17 cellular contexts compared by ENCODE assay signal in the genomic region with DNA sequence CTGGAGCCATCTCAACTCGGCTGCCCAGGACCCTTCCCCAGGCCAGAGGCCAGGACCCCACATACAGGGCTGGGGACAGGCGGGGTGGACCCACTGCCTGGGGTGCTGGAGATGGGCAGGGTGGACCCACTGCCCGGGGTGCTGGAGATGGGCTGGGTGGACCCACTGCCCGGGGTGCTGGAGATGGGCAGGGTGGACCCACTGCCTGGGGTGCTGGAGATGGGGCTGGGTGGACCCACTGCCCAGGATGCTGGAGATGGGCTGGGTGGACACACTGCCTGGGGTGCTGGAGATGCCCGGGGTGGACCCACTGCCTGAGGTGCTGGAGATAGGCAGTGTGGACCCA. TPM values are rescaled to one million over a fixed set of nuclear protein-coding genes. Genes with fewer than 3 reads are reported as not detected.
DNase-seq lines count a peak whose midpoint lies in the region; ATAC-seq and TF ChIP-seq lines count a peak whose summit lies in the region.
"Had no signal": no experiment of that assay in that cellular context is flagged by ENCODE, and none has a peak within 500 bp of the region (broad histone marks: within the 10 kb centered on the region; RNA-seq: fewer than 3 reads in every experiment).

No MANE protein-coding gene starts in this region.

- H3K4me1 Mint-ChIP-seq in chondrocyte (ENCODE audit: low read depth), result no peaks in the 10 kb centered on the region
- no peaks in the 10 kb centered on the region for H3K4me1 Mint-ChIP-seq in activated CD4-positive, alpha-beta memory T cell treated with anti-CD3 and anti-CD28 coated beads for 36 hours (ENCODE audit: low read depth)
- no peaks in the 10 kb centered on the region for H3K4me1 Mint-ChIP-seq in activated T-helper 1 cell treated with anti-CD3 and anti-CD28 coated beads, Interleukin-12 subunit alpha, Interleukin-12 subunit beta, Interleukin-2, Interleukin-4 antibody, amounts not matched to agents 30 ng/mL and 10 ng/mL and 1 ng/mL, durations not matched to agents 14 hours and 24 hours and 36 hours (ENCODE audit: low read depth)
- H3K4me1 Mint-ChIP-seq: CD14-positive monocyte had no signal

- DNase-seq in RWPE2 (ENCODE audit: low spot score) (peak; percentile 52), chondrocyte (ENCODE audit: low spot score) (peak; percentile 92), mucosa of descending colon (peak in 2 of 3 donors; percentile 18 to 27), upper lobe of right lung (peak; percentile 52), left lobe of liver (ENCODE audit: low spot score) (no peak)
- no peak for DNase-seq in activated CD4-positive, alpha-beta memory T cell treated with anti-CD3 and anti-CD28 coated beads for 36 hours
- DNase-seq in activated T-helper 1 cell treated with anti-CD3 and anti-CD28 coated beads, Interleukin-12 subunit alpha, Interleukin-12 subunit beta, Interleukin-2, Interleukin-4 antibody, amounts not matched to agents 30 ng/mL and 10 ng/mL and 1 ng/mL, durations not matched to agents 14 hours and 24 hours and 36 hours (ENCODE audit: low spot score), result no peak
- DNase-seq: BE2C; Caco-2; CD8-positive, alpha-beta T cell; DND-41; GDM1 had no signal

- no peak for ATAC-seq in RWPE2 (ENCODE audit: low read depth)
- ATAC-seq in mucosa of descending colon, result no peak
- no peak for ATAC-seq in upper lobe of right lung
- ATAC-seq in left lobe of liver, result no peak
- ATAC-seq: CD8-positive, alpha-beta T cell had no signal

- H3K4me3 ChIP-seq in RWPE2 (ENCODE audit: severe bottlenecking) (no peak overlapping the region), mucosa of descending colon (no peak overlapping the region), upper lobe of right lung (no peak overlapping the region)
- H3K4me3 ChIP-seq: A549, HAP-1 had no signal

- no peaks in the 10 kb centered on the region for H3K27me3 Mint-ChIP-seq in chondrocyte (ENCODE audit: low read depth)
- H3K27me3 Mint-ChIP-seq in activated CD4-positive, alpha-beta memory T cell treated with anti-CD3 and anti-CD28 coated beads for 36 hours, result peaks cover 1% of the 10 kb centered on the region
- no peaks in the 10 kb centered on the region for H3K27me3 Mint-ChIP-seq in activated T-helper 1 cell treated with anti-CD3 and anti-CD28 coated beads, Interleukin-12 subunit alpha, Interleukin-12 subunit beta, Interleukin-2, Interleukin-4 antibody, amounts not matched to agents 30 ng/mL and 10 ng/mL and 1 ng/mL, durations not matched to agents 14 hours and 24 hours and 36 hours (ENCODE audit: insufficient read depth)

- H3K27me3 ChIP-seq in RWPE2 (ENCODE audit: insufficient read depth, poor library complexity, severe bottlenecking) (no peaks in the 10 kb centered on the region), upper lobe of right lung (no peaks in the 10 kb centered on the region)
- H3K27me3 ChIP-seq: BE2C had no signal

- TF ChIP-seq CTCF in RWPE2 (IDR thresholded peaks at IDR 0.05; ENCODE audit: poor library complexity, severe bottlenecking), result no peak
- no peak for TF ChIP-seq CTCF in chondrocyte (IDR thresholded peaks at IDR 0.05)
- TF ChIP-seq CTCF in mucosa of descending colon (IDR thresholded peaks at IDR 0.05), result no peak
- no peak for TF ChIP-seq CTCF in upper lobe of right lung (IDR thresholded peaks at IDR 0.05)

- H3K36me3 Mint-ChIP-seq in chondrocyte (ENCODE audit: low read depth), result peaks cover 29% of the 10 kb centered on the region
- no peaks in the 10 kb centered on the region for H3K36me3 Mint-ChIP-seq in activated CD4-positive, alpha-beta memory T cell treated with anti-CD3 and anti-CD28 coated beads for 36 hours
- H3K36me3 Mint-ChIP-seq in activated T-helper 1 cell treated with anti-CD3 and anti-CD28 coated beads, Interleukin-12 subunit alpha, Interleukin-12 subunit beta, Interleukin-2, Interleukin-4 antibody, amounts not matched to agents 30 ng/mL and 10 ng/mL and 1 ng/mL, durations not matched to agents 14 hours and 24 hours and 36 hours (ENCODE audit: low read depth), result no peaks in the 10 kb centered on the region
- H3K36me3 Mint-ChIP-seq: CD8-positive, alpha-beta T cell had no signal

- H3K27ac ChIP-seq in RWPE2 (ENCODE audit: poor library complexity, severe bottlenecking), result no peak overlapping the region
- H3K27ac ChIP-seq in upper lobe of right lung, result no peak overlapping the region
- H3K27ac ChIP-seq: A549 had no signal

- H3K4me3 Mint-ChIP-seq in chondrocyte (ENCODE audit: unreplicated experiment), result no peak overlapping the region
- H3K4me3 Mint-ChIP-seq in activated CD4-positive, alpha-beta memory T cell treated with anti-CD3 and anti-CD28 coated beads for 36 hours, result no peak overlapping the region
- no peak overlapping the region for H3K4me3 Mint-ChIP-seq in activated T-helper 1 cell treated with anti-CD3 and anti-CD28 coated beads, Interleukin-12 subunit alpha, Interleukin-12 subunit beta, Interleukin-2, Interleukin-4 antibody, amounts not matched to agents 30 ng/mL and 10 ng/mL and 1 ng/mL, durations not matched to agents 14 hours and 24 hours and 36 hours
- H3K4me3 Mint-ChIP-seq: CD14-positive monocyte; CD8-positive, alpha-beta T cell had no signal

- no peak overlapping the region for H3K27ac Mint-ChIP-seq in chondrocyte (ENCODE audit: unreplicated experiment)
- no peak overlapping the region for H3K27ac Mint-ChIP-seq in activated CD4-positive, alpha-beta memory T cell treated with anti-CD3 and anti-CD28 coated beads for 36 hours
- no peak overlapping the region for H3K27ac Mint-ChIP-seq in activated T-helper 1 cell treated with anti-CD3 and anti-CD28 coated beads, Interleukin-12 subunit alpha, Interleukin-12 subunit beta, Interleukin-2, Interleukin-4 antibody, amounts not matched to agents 30 ng/mL and 10 ng/mL and 1 ng/mL, durations not matched to agents 14 hours and 24 hours and 36 hours
- H3K27ac Mint-ChIP-seq: CD14-positive monocyte; CD8-positive, alpha-beta T cell had no signal

- H3K9me3 ChIP-seq in RWPE2 (ENCODE audit: severe bottlenecking) (peaks cover 12% of the 10 kb centered on the region), mucosa of descending colon (peaks cover 4% of the 10 kb centered on the region), upper lobe of right lung (no peaks in the 10 kb centered on the region)

- CTCF ChIA-PET in activated CD4-positive, alpha-beta memory T cell treated with anti-CD3 and anti-CD28 coated beads for 36 hours (lab: Charles Lee), result no interaction called here

- H3K36me3 ChIP-seq in RWPE2 (ENCODE audit: low read depth), result peaks cover 25% of the 10 kb centered on the region
- no peaks in the 10 kb centered on the region for H3K36me3 ChIP-seq in mucosa of descending colon (ENCODE audit: low read depth)
- peaks cover 57% of the 10 kb centered on the region for H3K36me3 ChIP-seq in upper lobe of right lung
- H3K36me3 ChIP-seq: BE2C, HAP-1 had no signal

- H3K4me1 ChIP-seq in RWPE2 (ENCODE audit: insufficient read depth, poor library complexity, severe bottlenecking) (no peaks in the 10 kb centered on the region), mucosa of descending colon (ENCODE audit: low read depth) (peaks cover 7% of the 10 kb centered on the region), upper lobe of right lung (no peaks in the 10 kb centered on the region)
- H3K4me1 ChIP-seq: A549, BE2C, Caco-2, HAP-1 had no signal

- POLR2A ChIA-PET in activated CD4-positive, alpha-beta memory T cell treated with anti-CD3 and anti-CD28 coated beads for 36 hours (lab: Charles Lee), result no interaction called here

- intact Hi-C loops in mucosa of descending colon (cut with DNase I, micrococcal nuclease), result no loop called here
- intact Hi-C loops in upper lobe of right lung (cut with DNase I), result no loop called here
- intact Hi-C loops in activated CD4-positive, alpha-beta memory T cell treated with anti-CD3 and anti-CD28 coated beads for 36 hours (cut with micrococcal nuclease), result no loop called here
- intact Hi-C loops in activated T-helper 1 cell treated with anti-CD3 and anti-CD28 coated beads, Interleukin-12 subunit alpha, Interleukin-12 subunit beta, Interleukin-2, Interleukin-4 antibody, amounts not matched to agents 30 ng/mL and 10 ng/mL and 1 ng/mL, durations not matched to agents 14 hours and 24 hours and 36 hours (cut with micrococcal nuclease), result no loop called here

- peaks cover 9% of the 10 kb centered on the region for H3K9me3 Mint-ChIP-seq in chondrocyte (ENCODE audit: low read depth)
- peaks cover 12% of the 10 kb centered on the region for H3K9me3 Mint-ChIP-seq in activated CD4-positive, alpha-beta memory T cell treated with anti-CD3 and anti-CD28 coated beads for 36 hours
- H3K9me3 Mint-ChIP-seq in activated T-helper 1 cell treated with anti-CD3 and anti-CD28 coated beads, Interleukin-12 subunit alpha, Interleukin-12 subunit beta, Interleukin-2, Interleukin-4 antibody, amounts not matched to agents 30 ng/mL and 10 ng/mL and 1 ng/mL, durations not matched to agents 14 hours and 24 hours and 36 hours, result peaks cover 7% of the 10 kb centered on the region

RNA-seq across cellular contexts. Expression of gene FOXL3, which starts 32.4 kb away (rescaled TPM):
- total RNA-seq in chondrocyte (not detected in 3 replicates), mucosa of descending colon (under 1 TPM in 1 of 3 donors, not detected in 2; 0.43 TPM), upper lobe of right lung (not detected), left lobe of liver (not detected)
- not detected for total RNA-seq in activated CD4-positive, alpha-beta memory T cell treated with anti-CD3 and anti-CD28 coated beads for 36 hours
- not detected in 2 replicates for total RNA-seq in activated T-helper 1 cell treated with anti-CD3 and anti-CD28 coated beads, Interleukin-12 subunit alpha, Interleukin-12 subunit beta, Interleukin-2, Interleukin-4 antibody, amounts not matched to agents 30 ng/mL and 10 ng/mL and 1 ng/mL, durations not matched to agents 14 hours and 24 hours and 36 hours
- total RNA-seq: Caco-2; CD8-positive, alpha-beta T cell; H1; HT1080 had no signal

Comparison
In these comparisons a context has a peak if more than half of its experiments do, and no peak if none do; other contexts are left out.
1. DNase-seq: peak in RWPE2 (single experiment), chondrocyte (single experiment), mucosa of descending colon (2 of 3) and upper lobe of right lung (single experiment); none in activated CD4-positive, alpha-beta memory T cell treated with anti-CD3 and anti-CD28 coated beads for 36 hours (single experiment), left lobe of liver (single experiment) and activated T-helper 1 cell treated with anti-CD3 and anti-CD28 coated beads, Interleukin-12 subunit alpha, Interleukin-12 subunit beta, Interleukin-2, Interleukin-4 antibody, amounts not matched to agents 30 ng/mL and 10 ng/mL and 1 ng/mL, durations not matched to agents 14 hours and 24 hours and 36 hours (single experiment).